ENCODE assay signal across 22 cellular contexts in genomic region chr3:129563850-129564535, GRCh38. TPM values are rescaled to one million over a fixed set of nuclear protein-coding genes. Genes with fewer than 3 reads are reported as not detected.
DNase-seq lines count a peak whose midpoint lies in the region; ATAC-seq and TF ChIP-seq lines count a peak whose summit lies in the region.
"Had no signal": no experiment of that assay in that cellular context is flagged by ENCODE, and none has a peak within 500 bp of the region (broad histone marks: within the 10 kb centered on the region; RNA-seq: fewer than 3 reads in every experiment).

No MANE protein-coding gene starts in this region.

- in situ Hi-C loops in transverse colon (cut with MboI; ENCODE audit: low pct_ligation_motif_present in 1 of 4, low pct_unique_long_range_greater_than_20kb in 1 of 4, low sequenced_read_pairs in 3 of 4) = no loop called here

- DNase-seq in adipocyte (ENCODE audit: low read depth) = no peak
- peak; percentile 35 for DNase-seq in fibroblast of the aortic adventitia (ENCODE audit: low read depth)
- DNase-seq in psoas muscle = peak; percentile 17 to 54
- DNase-seq in transverse colon = no peak
- no peak for DNase-seq in WERI-Rb-1
- no peak for DNase-seq in NOMO-1 treated with dmso at 0.1 percent for 144 hours (lab: John Stamatoyannopoulos, UW; ENCODE audit: unreplicated experiment)
- DNase-seq: activated B cell treated with CpG ODN at 0.5 μM for 24 hours; activated CD4-positive, alpha-beta memory T cell treated with anti-CD3 and anti-CD28 coated beads for 36 hours; activated T-cell treated with anti-CD3 and anti-CD28 coated beads for 4 hours; cerebellar nuclear complex; effector CD4-positive, alpha-beta T cell; hypothalamus; Karpas-422; NCI-H1092 treated with DMSO at 0.1 percent for 48 hours; NCI-H526 treated with DMSO at 0.1 percent for 48 hours; nephron progenitor cell; stimulated activated CD8-positive, alpha-beta memory T cell treated with anti-CD3 and anti-CD28 coated beads, Interleukin-4, amount 100 ng/mL, for 48 hours had no signal

- H3K9ac ChIP-seq in adipocyte (ENCODE audit: low read length) = peak overlapping the region; percentile 74

- H3K9me3 ChIP-seq in adipocyte (ENCODE audit: control insufficient read depth, low read length) (no peaks in the 10 kb centered on the region), psoas muscle (no peaks in the 10 kb centered on the region), transverse colon (no peaks in the 10 kb centered on the region), WERI-Rb-1 (ENCODE audit: severe bottlenecking) (no peaks in the 10 kb centered on the region)

- H3K4me3 ChIP-seq in adipocyte (ENCODE audit: low read length) = no peak overlapping the region
- no peak overlapping the region for H3K4me3 ChIP-seq in fibroblast of the aortic adventitia (ENCODE audit: low read depth, low read length)
- no peak overlapping the region for H3K4me3 ChIP-seq in psoas muscle
- H3K4me3 ChIP-seq in transverse colon = no peak overlapping the region
- no peak overlapping the region for H3K4me3 ChIP-seq in WERI-Rb-1 (ENCODE audit: low read depth, low read length)

- no peak for TF ChIP-seq POLR2A in transverse colon (IDR thresholded peaks at IDR 0.05)

- TF ChIP-seq CTCF in fibroblast of the aortic adventitia (IDR thresholded peaks at IDR 0.05; ENCODE audit: insufficient read depth, low read length) (no peak), psoas muscle (IDR thresholded peaks at IDR 0.05) (no peak), transverse colon (IDR thresholded peaks at IDR 0.05) (no peak), WERI-Rb-1 (IDR thresholded peaks at IDR 0.05; ENCODE audit: low read depth, low read length) (no peak)

- ATAC-seq in psoas muscle (no peak), HG03095 (IDR thresholded peaks at IDR 0.05; ENCODE audit: unreplicated experiment) (no peak)

- intact Hi-C loops in psoas muscle (cut with DNase I) (no loop called here), transverse colon (cut with DNase I; ENCODE audit: low total_unique reads) (no loop called here)

- H3K27me3 ChIP-seq in adipocyte (replicated peaks; ENCODE audit: control insufficient read depth, insufficient read depth, low read length) = no peaks in the 10 kb centered on the region
- H3K27me3 ChIP-seq in psoas muscle (ENCODE audit: insufficient read depth in 3 of 3, low read length in 2 of 3) = no peaks in the 10 kb centered on the region
- H3K27me3 ChIP-seq in transverse colon = no peaks in the 10 kb centered on the region
- no peaks in the 10 kb centered on the region for H3K27me3 ChIP-seq in WERI-Rb-1 (ENCODE audit: insufficient read depth, low read depth, severe bottlenecking)

- TF ChIP-seq EP300 in transverse colon (IDR thresholded peaks at IDR 0.05; ENCODE audit: low read depth) = no peak

- H3K27ac ChIP-seq in psoas muscle (no peak overlapping the region), transverse colon (peak overlapping the region in 3 of 4 donors; percentile 8 to 35 (median 15)), WERI-Rb-1 (no peak overlapping the region; the same call in 1 of the 2 replicates)

- peaks cover 66% of the 10 kb centered on the region for H3K36me3 ChIP-seq in adipocyte (ENCODE audit: control insufficient read depth, insufficient read depth, low read length, severe bottlenecking)
- H3K36me3 ChIP-seq in psoas muscle (ENCODE audit: insufficient read depth in 1 of 2, low read depth in 1 of 2) = peaks cover 0 to 38% of the 10 kb centered on the region in 2 donors
- H3K36me3 ChIP-seq in transverse colon = no peaks in the 10 kb centered on the region
- peaks cover 7% of the 10 kb centered on the region for H3K36me3 ChIP-seq in WERI-Rb-1

- 61 to 80% (median 67%) methylated on average over 8 of the region's 8 CpGs for WGBS in psoas muscle, 3 donors
- 84% methylated on average over 8 of the region's 8 CpGs; no CpG with 5 or more reads in 1 of the 2 donors for WGBS in transverse colon (ENCODE audit: low coverage in 1 of 2), 2 donors

- H3K4me1 ChIP-seq in adipocyte (ENCODE audit: control insufficient read depth, insufficient read depth, low read length) (peaks cover 65% of the 10 kb centered on the region), psoas muscle (peaks cover 19% of the 10 kb centered on the region), transverse colon (peaks cover 10 to 33% (median 18%) of the 10 kb centered on the region in 4 donors)

RNA-seq across cellular contexts. Expression of gene H1-8, which starts 21.0 kb away (rescaled TPM):
- total RNA-seq in fibroblast of the aortic adventitia (ENCODE audit: low replicate concordance) (not detected in 2 replicates), psoas muscle (not detected), transverse colon (not detected)
- not detected for polyA plus RNA-seq in psoas muscle
- total RNA-seq: activated B cell treated with CpG ODN at 0.5 μM for 24 hours; activated CD4-positive, alpha-beta memory T cell treated with anti-CD3 and anti-CD28 coated beads for 36 hours; Daoy; mesothelial cell of epicardium; posterior vena cava had no signal
- polyA plus RNA-seq: keratinocyte had no signal

RNA-seq across cellular contexts. Expression of gene RHO, which starts 35.6 kb away (rescaled TPM):
- not detected in 2 replicates for total RNA-seq in fibroblast of the aortic adventitia (ENCODE audit: low replicate concordance)
- total RNA-seq in psoas muscle = not detected
- polyA plus RNA-seq in psoas muscle = under 1 TPM in 1 of 3 donors, not detected in 2; 0.01 TPM
- not detected for total RNA-seq in transverse colon
- total RNA-seq: activated B cell treated with CpG ODN at 0.5 μM for 24 hours; activated CD4-positive, alpha-beta memory T cell treated with anti-CD3 and anti-CD28 coated beads for 36 hours; Daoy; posterior vena cava had no signal
- polyA plus RNA-seq: keratinocyte had no signal

RNA-seq across cellular contexts. Expression of gene PLXND1, which starts 42.5 kb away (rescaled TPM):
- total RNA-seq in fibroblast of the aortic adventitia (ENCODE audit: low replicate concordance) (31.4 and 76.3 TPM in 2 replicates), psoas muscle (10 to 100 TPM; 28.2 to 49.9 (median 31.9) TPM), transverse colon (10 to 100 TPM; 26.4 to 71.8 (median 35.8) TPM)
- 10 to 100 TPM; 15.5 to 24.0 (median 20.7) TPM for polyA plus RNA-seq in psoas muscle

Comparison
In these comparisons a context has a peak if more than half of its experiments do, and no peak if none do; other contexts are left out.
1. DNase-seq: peak in fibroblast of the aortic adventitia (single experiment) and psoas muscle (2 of 2); none in adipocyte (single experiment), transverse colon (single experiment), WERI-Rb-1 (single experiment) and NOMO-1 treated with dmso at 0.1 percent for 144 hours (single experiment).
2. H3K27ac ChIP-seq: peak in transverse colon (3 of 4); none in psoas muscle (single experiment) and WERI-Rb-1 (single experiment).